ENCODE assay signal across 9 cellular contexts in genomic region chr1:174114788-174115448, GRCh38. TPM values are rescaled to one million over a fixed set of nuclear protein-coding genes. Genes with fewer than 3 reads are reported as not detected.
DNase-seq lines count a peak whose midpoint lies in the region; ATAC-seq, FAIRE-seq and TF ChIP-seq lines count a peak whose summit lies in the region.
"Had no signal": no experiment of that assay in that cellular context is flagged by ENCODE, and none has a peak within 500 bp of the region (broad histone marks: within the 10 kb centered on the region; RNA-seq: fewer than 3 reads in every experiment).

No MANE protein-coding gene starts in this region.

- no peak for TF ChIP-seq POLR2A in GM12891 (IDR thresholded peaks at IDR 0.05; ENCODE audit: low read depth, low read length)

- no peak overlapping the region for H3K4me3 ChIP-seq in astrocyte of the cerebellum (ENCODE audit: low read depth, low read length)

- peaks cover 0 to 2% (median 0%) of the 10 kb centered on the region in 7 donors for H3K9me3 Mint-ChIP-seq in CD14-positive monocyte
- H3K9me3 Mint-ChIP-seq in stimulated activated naive CD8-positive, alpha-beta T cell treated with anti-CD3 and anti-CD28 coated beads, Interleukin-15, amount 100 ng/mL, for 72 hours = no peaks in the 10 kb centered on the region
- H3K9me3 Mint-ChIP-seq: T-helper 1 cell treated with Interleukin-12 subunit alpha and Interleukin-12 subunit beta and Interleukin-4 antibody, amounts not matched to agents 30 μg/mL and 1 μg/mL, for 36 hours had no signal

- intact Hi-C loops in CD14-positive monocyte (cut with micrococcal nuclease) = no loop called here

- in situ Hi-C loops in astrocyte of the cerebellum (cut with HindIII; ENCODE audit: low sequenced_read_pairs) = no loop called here

- no peaks in the 10 kb centered on the region for H3K36me3 Mint-ChIP-seq in CD14-positive monocyte

- FAIRE-seq in GM12891 (lab: Jason Lieb, UNC) = peak; percentile 95

- no peak overlapping the region for H3K4me3 Mint-ChIP-seq in CD14-positive monocyte
- H3K4me3 Mint-ChIP-seq in stimulated activated naive CD8-positive, alpha-beta T cell treated with anti-CD3 and anti-CD28 coated beads, Interleukin-15, amount 100 ng/mL, for 72 hours = no peak overlapping the region
- H3K4me3 Mint-ChIP-seq: T-helper 1 cell treated with Interleukin-12 subunit alpha and Interleukin-12 subunit beta and Interleukin-4 antibody, amounts not matched to agents 30 μg/mL and 1 μg/mL, for 36 hours had no signal

- H3K4me1 Mint-ChIP-seq in CD14-positive monocyte = peaks cover 7% of the 10 kb centered on the region
- H3K4me1 Mint-ChIP-seq in stimulated activated naive CD8-positive, alpha-beta T cell treated with anti-CD3 and anti-CD28 coated beads, Interleukin-15, amount 100 ng/mL, for 72 hours = no peaks in the 10 kb centered on the region

- H3K27ac Mint-ChIP-seq in CD14-positive monocyte = peak overlapping the region in 2 of 7 donors; percentile 21 to 26
- no peak overlapping the region for H3K27ac Mint-ChIP-seq in stimulated activated naive CD8-positive, alpha-beta T cell treated with anti-CD3 and anti-CD28 coated beads, Interleukin-15, amount 100 ng/mL, for 72 hours
- H3K27ac Mint-ChIP-seq: T-helper 1 cell treated with Interleukin-12 subunit alpha and Interleukin-12 subunit beta and Interleukin-4 antibody, amounts not matched to agents 30 μg/mL and 1 μg/mL, for 36 hours had no signal

- no peak for DNase-seq in CD14-positive monocyte (ENCODE audit: low spot score)
- DNase-seq in GM12891 (ENCODE audit: insufficient read length, low spot score) = no peak
- DNase-seq in NCI-H774 (lab: John Stamatoyannopoulos, UW) = peak; percentile 23
- peak; percentile 28 for DNase-seq in astrocyte of the cerebellum (ENCODE audit: low read depth)
- DNase-seq in inferior parietal cortex (ENCODE audit: extremely low spot score) = peak; percentile 39
- DNase-seq in stimulated activated naive CD8-positive, alpha-beta T cell treated with anti-CD3 and anti-CD28 coated beads, Interleukin-15, amount 100 ng/mL, for 72 hours = peak in 1 of 2 donors; percentile 9
- no peak for DNase-seq in 8988T

- ATAC-seq in HG03354 (IDR thresholded peaks at IDR 0.05; ENCODE audit: poor library complexity, severe bottlenecking, unreplicated experiment) = peak; percentile 87
- peak; percentile 74 for ATAC-seq in stimulated activated naive CD8-positive, alpha-beta T cell treated with anti-CD3 and anti-CD28 coated beads, Interleukin-15, amount 100 ng/mL, for 72 hours

- H3K27me3 Mint-ChIP-seq in CD14-positive monocyte (ENCODE audit: low read depth in 3 of 3) = peaks cover 0 to 2% (median 1%) of the 10 kb centered on the region in 3 donors
- H3K27me3 Mint-ChIP-seq in stimulated activated naive CD8-positive, alpha-beta T cell treated with anti-CD3 and anti-CD28 coated beads, Interleukin-15, amount 100 ng/mL, for 72 hours = no peaks in the 10 kb centered on the region

- TF ChIP-seq CTCF in CD14-positive monocyte (IDR thresholded peaks at IDR 0.05) (peak; percentile 89), astrocyte of the cerebellum (IDR thresholded peaks at IDR 0.05; ENCODE audit: low read depth, low read length, missing control alignments) (peak; percentile 73)

TF ChIP-seq in GM12891, 5 proteins besides CTCF, POLR2A, EP300 and RAD21:
- TF ChIP-seq POU2F2 (IDR thresholded peaks at IDR 0.05; ENCODE audit: low read depth, low read length) (no peak), POLR2AphosphoS5 (IDR thresholded peaks at IDR 0.05; ENCODE audit: low read depth, low read length) (no peak), TAF1 (IDR thresholded peaks at IDR 0.05; ENCODE audit: low read depth, low read length) (no peak), PAX5 (IDR thresholded peaks at IDR 0.05; ENCODE audit: insufficient read depth, low read length, severe bottlenecking) (no peak), SPI1 (IDR thresholded peaks at IDR 0.05; ENCODE audit: low read depth, low read length) (0 out of 2 replicates have a peak, but pooled peaks have one; percentile 3)

RNA-seq across cellular contexts. Expression of gene RABGAP1L, which starts 44.4 kb away (rescaled TPM):
- 10 to 100 TPM; 63.3 to 75.3 TPM for polyA plus RNA-seq in CD14-positive monocyte
- polyA plus RNA-seq in GM12891 (2012; ENCODE audit: low read depth, missing spikeins) = 78.2 TPM

Comparison
In these comparisons a context has a peak if more than half of its experiments do, and no peak if none do; other contexts are left out.
1. DNase-seq: peak in NCI-H774 (single experiment), astrocyte of the cerebellum (single experiment) and inferior parietal cortex (single experiment); none in CD14-positive monocyte (single experiment), GM12891 (single experiment) and 8988T (single experiment).